8 cellular contexts compared by ENCODE assay signal in genomic region chr7:73521636-73522080, GRCh38. TPM values are rescaled to one million over a fixed set of nuclear protein-coding genes. Genes with fewer than 3 reads are reported as not detected.
DNase-seq lines count a peak whose midpoint lies in the region; ATAC-seq, FAIRE-seq and TF ChIP-seq lines count a peak whose summit lies in the region.

No MANE protein-coding gene starts in this region.

- no peaks in the 10 kb centered on the region for H3K9me3 Mint-ChIP-seq in stimulated activated effector memory CD8-positive, alpha-beta T cell treated with anti-CD3 and anti-CD28 coated beads, Interleukin-12 subunit alpha, Interleukin-12 subunit beta, amount 100 ng/mL, for 72 hours

- TF ChIP-seq CTCF in C4-2B (conservative IDR thresholded peaks at IDR 0.05) (no peak), bronchial epithelial cell (IDR thresholded peaks at IDR 0.05; ENCODE audit: insufficient read depth, low read length, severe bottlenecking) (no peak)

- DNase-seq in NCI-H774 (lab: John Stamatoyannopoulos, UW) (peak; percentile 68), bronchial epithelial cell (ENCODE audit: low read depth) (peak; percentile 7), cerebellar nuclear complex (lab: John Stamatoyannopoulos, UW) (no peak)
- peak in 1 of 2 donors; percentile 82 for DNase-seq in stimulated activated effector memory CD8-positive, alpha-beta T cell treated with anti-CD3 and anti-CD28 coated beads, Interleukin-12 subunit alpha, Interleukin-12 subunit beta, amount 100 ng/mL, for 72 hours (ENCODE audit: low spot score in 2 of 2)

- H3K4me1 Mint-ChIP-seq in stimulated activated effector memory CD8-positive, alpha-beta T cell treated with anti-CD3 and anti-CD28 coated beads, Interleukin-12 subunit alpha, Interleukin-12 subunit beta, amount 100 ng/mL, for 72 hours: peaks cover 63% of the 10 kb centered on the region

- no peaks in the 10 kb centered on the region for H3K36me3 ChIP-seq in bronchial epithelial cell (ENCODE audit: control insufficient read depth, insufficient read depth, low read length)

- ATAC-seq in GM18517 (IDR thresholded peaks at IDR 0.05; ENCODE audit: unreplicated experiment) (peak; percentile 47), HG02938 (IDR thresholded peaks at IDR 0.05; ENCODE audit: unreplicated experiment) (peak; percentile 26)
- ATAC-seq in stimulated activated effector memory CD8-positive, alpha-beta T cell treated with anti-CD3 and anti-CD28 coated beads, Interleukin-12 subunit alpha, Interleukin-12 subunit beta, amount 100 ng/mL, for 72 hours: peak; percentile 68

- H3K27me3 ChIP-seq in bronchial epithelial cell (ENCODE audit: control insufficient read depth, insufficient read depth, low read length) (no peaks in the 10 kb centered on the region), layer of hippocampus (ENCODE audit: control insufficient read depth, insufficient read depth, low read length) (no peaks in the 10 kb centered on the region)

- H3K27ac Mint-ChIP-seq in stimulated activated effector memory CD8-positive, alpha-beta T cell treated with anti-CD3 and anti-CD28 coated beads, Interleukin-12 subunit alpha, Interleukin-12 subunit beta, amount 100 ng/mL, for 72 hours: peak overlapping the region; percentile 94

- no peak for FAIRE-seq in bronchial epithelial cell (lab: Jason Lieb, UNC)

- peak overlapping the region; percentile 82 for H3K4me3 Mint-ChIP-seq in stimulated activated effector memory CD8-positive, alpha-beta T cell treated with anti-CD3 and anti-CD28 coated beads, Interleukin-12 subunit alpha, Interleukin-12 subunit beta, amount 100 ng/mL, for 72 hours

- H3K27ac ChIP-seq in C4-2B (peak overlapping the region; percentile 92), layer of hippocampus (ENCODE audit: low read depth, low read length) (peak overlapping the region; percentile 97)

- peak overlapping the region; percentile 60 for H3K4me3 ChIP-seq in bronchial epithelial cell (ENCODE audit: low read depth, low read length)

- peaks cover 59% of the 10 kb centered on the region for H3K36me3 Mint-ChIP-seq in stimulated activated effector memory CD8-positive, alpha-beta T cell treated with anti-CD3 and anti-CD28 coated beads, Interleukin-12 subunit alpha, Interleukin-12 subunit beta, amount 100 ng/mL, for 72 hours

RNA-seq across cellular contexts. Expression of gene BAZ1B, which starts 0.4 kb away (rescaled TPM):
- total RNA-seq in bronchial epithelial cell: 42.4 and 55.8 TPM in 2 replicates

RNA-seq across cellular contexts. Expression of gene BCL7B, which starts 35.8 kb away (rescaled TPM):
- 21.3 and 23.6 TPM in 2 replicates for total RNA-seq in bronchial epithelial cell

RNA-seq across cellular contexts. Expression of gene TBL2, which starts 56.7 kb away (rescaled TPM):
- total RNA-seq in bronchial epithelial cell: 63.4 and 78.7 TPM in 2 replicates

Comparison
In these comparisons a context has a peak if more than half of its experiments do, and no peak if none do; other contexts are left out.
1. DNase-seq: peak in NCI-H774 (single experiment) and bronchial epithelial cell (single experiment); none in cerebellar nuclear complex (0 of 2).
2. Peak in every context shown above with its lines, with median percentiles within 50 percentile points of each other: ATAC-seq.